1 cellular context compared by ENCODE assay signal in the genomic region with DNA sequence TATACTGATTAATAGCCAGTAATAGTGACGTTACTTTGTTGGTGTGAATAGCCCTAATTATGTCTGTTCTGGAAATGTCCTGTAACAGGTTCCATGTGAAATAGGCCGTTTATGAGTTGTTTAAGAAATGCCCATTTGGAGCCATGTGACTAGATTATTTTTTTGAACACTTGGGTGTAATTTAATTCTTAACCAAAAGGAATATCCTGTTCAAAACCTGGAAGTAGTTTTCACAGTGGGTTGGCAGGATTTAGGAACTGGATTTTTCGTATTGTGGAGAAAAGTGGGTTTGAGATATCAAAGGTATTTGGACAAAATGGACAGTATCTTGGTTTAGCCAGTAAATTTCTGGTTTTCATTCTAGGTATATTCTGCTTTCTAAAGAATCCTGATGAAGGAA.
TF ChIP-seq lines count a peak whose summit lies in the region.

No MANE protein-coding gene starts in this region.

TF ChIP-seq in HepG2, 621 proteins besides CTCF, POLR2A, EP300 and RAD21:
- no peak for TF ChIP-seq DRAP1 (CRISPR knock-in tag; IDR thresholded peaks at IDR 0.05)
